8 cellular contexts compared by ENCODE assay signal in genomic region chr5:141849371-141850182, GRCh38. TPM values are rescaled to one million over a fixed set of nuclear protein-coding genes. Genes with fewer than 3 reads are reported as not detected.
DNase-seq lines count a peak whose midpoint lies in the region; ATAC-seq and TF ChIP-seq lines count a peak whose summit lies in the region.

No MANE protein-coding gene starts in this region.

- H3K36me3 Mint-ChIP-seq in chondrocyte (ENCODE audit: low read depth) = peaks cover 2% of the 10 kb centered on the region

- H3K4me3 Mint-ChIP-seq in chondrocyte (ENCODE audit: unreplicated experiment) = peak overlapping the region; percentile 80

- no peaks in the 10 kb centered on the region for H3K27me3 Mint-ChIP-seq in chondrocyte (ENCODE audit: low read depth)

- TF ChIP-seq CTCF in chondrocyte (IDR thresholded peaks at IDR 0.05) = peak; percentile 25

- H3K4me1 Mint-ChIP-seq in chondrocyte (ENCODE audit: low read depth) = peaks cover 42% of the 10 kb centered on the region

- H3K9me3 Mint-ChIP-seq in chondrocyte (ENCODE audit: low read depth) = no peaks in the 10 kb centered on the region

- ATAC-seq in HG02981 (IDR thresholded peaks at IDR 0.05; ENCODE audit: unreplicated experiment) = peak; percentile 62

- DNase-seq in NCI-H524 (lab: John Stamatoyannopoulos, UW) = peak; percentile 66 to 73
- DNase-seq in NCI-H524 treated with DMSO at 0.1 percent for 48 hours (lab: John Stamatoyannopoulos, UW) = no peak
- peak; percentile 67 for DNase-seq in NCI-H2171 treated with DMSO at 0.1 percent for 48 hours (lab: John Stamatoyannopoulos, UW)
- DNase-seq in activated CD4-positive, alpha-beta T cell treated with anti-CD3 and anti-CD28 coated beads for 1 hour = peak; percentile 48
- DNase-seq in chondrocyte (ENCODE audit: low spot score) = no peak
- DNase-seq in kidney tubule cell (ENCODE audit: low spot score) = peak; percentile 85
- peak; percentile 35 to 52 for DNase-seq in stimulated activated CD4-positive, alpha-beta T cell treated with anti-CD3 and anti-CD28 coated beads, Interleukin-1b, Interleukin-23, amount 100 ng/mL, for 1 hour (ENCODE audit: low read depth in 2 of 2)

- peak overlapping the region; percentile 85 for H3K27ac Mint-ChIP-seq in chondrocyte (ENCODE audit: unreplicated experiment)

RNA-seq across cellular contexts. Expression of gene PCDH1, which starts 28.6 kb away (rescaled TPM):
- 10.9 to 85.4 TPM (median 82.9 TPM) in 3 replicates for total RNA-seq in chondrocyte

Comparison
In these comparisons a context has a peak if more than half of its experiments do, and no peak if none do; other contexts are left out.
1. DNase-seq: peak in NCI-H524 (2 of 2), NCI-H2171 treated with DMSO at 0.1 percent for 48 hours (single experiment), activated CD4-positive, alpha-beta T cell treated with anti-CD3 and anti-CD28 coated beads for 1 hour (single experiment), kidney tubule cell (single experiment) and stimulated activated CD4-positive, alpha-beta T cell treated with anti-CD3 and anti-CD28 coated beads, Interleukin-1b, Interleukin-23, amount 100 ng/mL, for 1 hour (2 of 2); none in NCI-H524 treated with DMSO at 0.1 percent for 48 hours (single experiment) and chondrocyte (single experiment).